In genomic region chr5:150789431-150789830, GRCh38 we compare ENCODE assay signal across 11 cellular contexts. TPM values are rescaled to one million over a fixed set of nuclear protein-coding genes. Genes with fewer than 3 reads are reported as not detected.
DNase-seq lines count a peak whose midpoint lies in the region; ATAC-seq and TF ChIP-seq lines count a peak whose summit lies in the region.
"Had no signal": no experiment of that assay in that cellular context is flagged by ENCODE, and none has a peak within 500 bp of the region (broad histone marks: within the 10 kb centered on the region; RNA-seq: fewer than 3 reads in every experiment).

No MANE protein-coding gene starts in this region.

- POLR2A ChIA-PET in CD4-positive, alpha-beta T cell (lab: Charles Lee): interaction anchor here (0.7 to 2.3 kb wide), 6 partner anchors 11 to 89 kb away, joined by 3 to 14 read pairs (median 8); partner anchors contain the start of genes DCTN4, IRGM, RBM22 and SMIM3
- POLR2A ChIA-PET in IMR-90 (lab: Charles Lee; ENCODE audit: unreplicated experiment) (interaction anchor here (0.9 to 1.2 kb wide), 2 partner anchors 8 to 11 kb away, joined by 3 to 4 read pairs; partner anchors contain the start of gene SMIM3), HEK293T (lab: Yijun Ruan, JAX) (interaction anchor here (0.6 to 2.3 kb wide), 2 partner anchors 11 to 31 kb away, joined by 3 to 11 read pairs; partner anchors contain the start of gene SMIM3)

- H3K4me1 ChIP-seq in IMR-90 (ENCODE audit: control insufficient read depth, insufficient read depth, low read length): peaks cover 15% of the 10 kb centered on the region
- H3K4me1 ChIP-seq in adrenal gland (replicated peaks in 1 of 2): peaks cover 20 to 62% of the 10 kb centered on the region in 2 donors
- H3K4me1 ChIP-seq in mucosa of rectum (ENCODE audit: control insufficient read depth in 2 of 2, insufficient read depth in 2 of 2, low read length in 2 of 2): peaks cover 0 to 5% of the 10 kb centered on the region in 2 donors

- peak overlapping the region; percentile 88 for H3K4ac ChIP-seq in IMR-90 (ENCODE audit: low read depth, low read length)

- TF ChIP-seq RAD21 in IMR-90 (IDR thresholded peaks at IDR 0.05; ENCODE audit: low read length): no peak

- no peak for ATAC-seq in CD4-positive, alpha-beta T cell (ENCODE audit: poor library complexity)
- ATAC-seq in IMR-90 (ENCODE audit: low read depth) (no peak), HG03342 (IDR thresholded peaks at IDR 0.05; ENCODE audit: unreplicated experiment) (no peak)

- peak overlapping the region; percentile 95 for H2BK5ac ChIP-seq in IMR-90 (ENCODE audit: low read depth, low read length, poor library complexity, severe bottlenecking)

- H4K20me1 ChIP-seq in IMR-90 (ENCODE audit: insufficient read depth, low read length): peaks cover 5% of the 10 kb centered on the region

- no peak for DNase-seq in CD4-positive, alpha-beta T cell
- DNase-seq in IMR-90: no peak
- DNase-seq in adrenal gland: no peak
- DNase-seq in HEK293T (ENCODE audit: extremely low spot score): no peak
- DNase-seq in NCI-H345 treated with DMSO at 0.1 percent for 48 hours (lab: John Stamatoyannopoulos, UW; ENCODE audit: unreplicated experiment): no peak
- no peak for DNase-seq in stimulated activated CD4-positive, alpha-beta T cell treated with anti-CD3 and anti-CD28 coated beads, Interleukin-1b, Interleukin-23, amount 100 ng/mL, for 48 hours
- DNase-seq: cerebellar nuclear complex, DMS79 treated with DMSO at 0.1 percent for 48 hours, NCI-H2029 treated with DMSO at 0.1 percent for 48 hours had no signal

- peak overlapping the region; percentile 64 for H3K27ac Mint-ChIP-seq in CD4-positive, alpha-beta T cell

- CTCF ChIA-PET in CD4-positive, alpha-beta T cell (lab: Charles Lee): interaction anchor here (1.1 to 4.8 kb wide), 4 partner anchors 9 to 89 kb away, joined by 3 to 24 read pairs (median 6); partner anchors contain the start of genes RBM22 and SMIM3
- CTCF ChIA-PET in IMR-90 (lab: Yijun Ruan, JAX): interaction anchor here (1.2 to 4.1 kb wide), 2 partner anchors 11 to 12 kb away, joined by 3 to 24 read pairs; partner anchors contain the start of gene SMIM3
- CTCF ChIA-PET in HEK293T (lab: Yijun Ruan, JAX): interaction anchor here (2.3 kb wide), 1 partner anchor 12 kb away, joined by 13 read pairs; no protein-coding TSS in a partner anchor

- H2BK20ac ChIP-seq in IMR-90 (ENCODE audit: low read depth, low read length): peak overlapping the region; percentile 77

- peak overlapping the region; percentile 63; the same call in 2 of the 3 replicates for H2BK15ac ChIP-seq in IMR-90 (ENCODE audit: low read depth, low read length)

- H4K5ac ChIP-seq in IMR-90 (ENCODE audit: low read depth, low read length): peak overlapping the region; percentile 57

- no peak overlapping the region for H2AK9ac ChIP-seq in IMR-90 (replicated peaks; ENCODE audit: low read depth, low read length, poor library complexity)

- no peak overlapping the region for H2AFZ ChIP-seq in IMR-90 (replicated peaks; ENCODE audit: low read length, poor library complexity)

- H3K9me1 ChIP-seq in IMR-90 (ENCODE audit: insufficient read depth, low read length): peaks cover 13% of the 10 kb centered on the region

- peak overlapping the region; percentile 28; the same call in 1 of the 2 replicates for H3K9ac ChIP-seq in IMR-90 (ENCODE audit: low read depth, low read length)
- no peak overlapping the region for H3K9ac ChIP-seq in mucosa of rectum (ENCODE audit: low read depth in 1 of 2, low read length in 2 of 2)

- H3K79me1 ChIP-seq in IMR-90 (ENCODE audit: low read depth in 1 of 2, low read length in 2 of 2): peaks cover 9 to 43% of the 10 kb centered on the region in 2 experiments

- H3K36me3 ChIP-seq in IMR-90 (ENCODE audit: control insufficient read depth, insufficient read depth, low read length) (no peaks in the 10 kb centered on the region), adrenal gland (replicated peaks in 1 of 2) (no peaks in the 10 kb centered on the region), mucosa of rectum (ENCODE audit: control insufficient read depth in 2 of 2, insufficient read depth in 2 of 2, low read length in 2 of 2) (no peaks in the 10 kb centered on the region)

- peak overlapping the region; percentile 39 for H3K23ac ChIP-seq in IMR-90 (ENCODE audit: low read depth, low read length)

- BruUV-seq in IMR-90 (replicated peaks; lab: Mats Ljungman, UMichigan): no TSS peak

- no peak for TF ChIP-seq POLR2A in IMR-90 (IDR thresholded peaks at IDR 0.05; ENCODE audit: low read depth, low read length)
- TF ChIP-seq POLR2A in adrenal gland (IDR thresholded peaks at IDR 0.05): no peak

- no peaks in the 10 kb centered on the region for H3K9me3 ChIP-seq in CD4-positive, alpha-beta T cell (ENCODE audit: control insufficient read depth, low read length)
- H3K9me3 ChIP-seq in IMR-90 (ENCODE audit: control insufficient read depth, insufficient read depth, low read length) (no peaks in the 10 kb centered on the region), adrenal gland (replicated peaks in 1 of 3) (no peaks in the 10 kb centered on the region), mucosa of rectum (ENCODE audit: control insufficient read depth in 2 of 2, low read length in 2 of 2) (no peaks in the 10 kb centered on the region)

- no peak overlapping the region for H3K4me3 Mint-ChIP-seq in CD4-positive, alpha-beta T cell

- no peaks in the 10 kb centered on the region for H3K27me3 ChIP-seq in CD4-positive, alpha-beta T cell (ENCODE audit: control insufficient read depth, insufficient read depth, low read length)
- H3K27me3 ChIP-seq in IMR-90 (ENCODE audit: control insufficient read depth, insufficient read depth, low read length) (no peaks in the 10 kb centered on the region), adrenal gland (no peaks in the 10 kb centered on the region), mucosa of rectum (ENCODE audit: control insufficient read depth in 2 of 2, insufficient read depth in 2 of 2, low read length in 2 of 2) (no peaks in the 10 kb centered on the region)

- intact Hi-C loops in CD4-positive, alpha-beta T cell (cut with DNase I, micrococcal nuclease): loop anchor here (10.0 kb wide), 2 partner anchors 335 to 465 kb away; partner anchors contain the start of gene GM2A (in 1 of the 2)
- intact Hi-C loops in IMR-90 (cut with micrococcal nuclease): no loop called here
- intact Hi-C loops in adrenal gland (cut with DNase I): no loop called here

- peak overlapping the region; percentile 20 for H3K14ac ChIP-seq in IMR-90 (replicated peaks; ENCODE audit: low read depth, low read length)

- H2AK5ac ChIP-seq in IMR-90 (ENCODE audit: low read depth, low read length): peak overlapping the region; percentile 78

- H3K18ac ChIP-seq in IMR-90 (ENCODE audit: low read depth, low read length): peak overlapping the region; percentile 42

- peak overlapping the region; percentile 85 for H4K91ac ChIP-seq in IMR-90 (ENCODE audit: insufficient read depth, low read depth, low read length)

- H3K9me3 Mint-ChIP-seq in CD4-positive, alpha-beta T cell: peaks cover 2% of the 10 kb centered on the region

- no peak overlapping the region for H3K27ac ChIP-seq in CD4-positive, alpha-beta T cell (ENCODE audit: low read depth, low read length)
- H3K27ac ChIP-seq in IMR-90 (ENCODE audit: insufficient read depth, low read length) (peak overlapping the region; percentile 66), adrenal gland (peak overlapping the region; percentile 40 to 85 (median 79)), mucosa of rectum (ENCODE audit: low read depth in 2 of 2, low read length in 2 of 2) (peak overlapping the region; percentile 56 to 66)

- in situ Hi-C loops in IMR-90 (cut with MboI; ENCODE audit: low sequenced_read_pairs): no loop called here

- peak overlapping the region; percentile 63 for H2BK120ac ChIP-seq in IMR-90 (ENCODE audit: low read depth, low read length)

- TF ChIP-seq CTCF in CD4-positive, alpha-beta T cell (IDR thresholded peaks at IDR 0.05): no peak
- no peak for TF ChIP-seq CTCF in IMR-90 (conservative IDR thresholded peaks at IDR 0.05; ENCODE audit: low read depth, low read length)
- no peak for TF ChIP-seq CTCF in adrenal gland (IDR thresholded peaks at IDR 0.05)

- WGBS in IMR-90 (ENCODE audit: extremely low coverage in 2 of 2, insufficient read length in 1 of 2), 2 experiments: 78% methylated on average over 4 of the region's 7 CpGs; no CpG with 5 or more reads in 1 of the 2 experiments
- WGBS in adrenal gland, 4 donors: 61 to 71% (median 66%) methylated on average over 7 of the region's 7 CpGs

- H3K4me2 ChIP-seq in IMR-90 (ENCODE audit: low read depth, low read length): peak overlapping the region; percentile 70

- peak overlapping the region; percentile 76 to 81 for H4K8ac ChIP-seq in IMR-90 (ENCODE audit: low read depth in 2 of 2, low read length in 2 of 2)

- H3K36me3 Mint-ChIP-seq in CD4-positive, alpha-beta T cell (ENCODE audit: low read depth): no peaks in the 10 kb centered on the region

- dilution Hi-C loops in IMR-90 (cut with HindIII; ENCODE audit: low sequenced_read_pairs, unreplicated experiment): no loop called here

- H3K56ac ChIP-seq in IMR-90 (ENCODE audit: extremely low read depth, insufficient read depth, low read length): peak overlapping the region; percentile 71; the same call in 1 of the 2 replicates

- peaks cover 61% of the 10 kb centered on the region for H3K4me1 Mint-ChIP-seq in CD4-positive, alpha-beta T cell (ENCODE audit: low read depth)

- H3K4me3 ChIP-seq in IMR-90 (ENCODE audit: insufficient read depth, low read depth, low read length) (no peak overlapping the region), adrenal gland (no peak overlapping the region), mucosa of rectum (ENCODE audit: low read length in 2 of 2) (no peak overlapping the region)

- H3K27me3 Mint-ChIP-seq in CD4-positive, alpha-beta T cell: no peaks in the 10 kb centered on the region

RNA-seq across cellular contexts. Expression of gene SMIM3, which starts 10.9 kb away (rescaled TPM):
- 1 to 10 TPM; 2.9 TPM for total RNA-seq in CD4-positive, alpha-beta T cell
- total RNA-seq in IMR-90 (2012; rRNA removed) (36.1 and 37.5 TPM in 2 replicates), adrenal gland (10 to 100 TPM; 22.1 to 57.4 (median 34.9) TPM)
- polyA plus RNA-seq in IMR-90 (2012; rRNA removed) (42.6 and 53.4 TPM in 2 replicates), adrenal gland (10 to 100 TPM; 22.1 to 25.7 (median 25.1) TPM)
- 34.9 and 58.2 TPM in 2 replicates for polyA plus RNA-seq in IMR-90 (2012; cell fraction: cytosol; rRNA removed)
- polyA plus RNA-seq in IMR-90 (2012; cell fraction: nucleus; rRNA removed; ENCODE audit: low replicate concordance): 10.7 and 26.3 TPM in 2 replicates

RNA-seq across cellular contexts. Expression of gene DCTN4, which starts 30.6 kb away (rescaled TPM):
- total RNA-seq in CD4-positive, alpha-beta T cell: 10 to 100 TPM; 81.2 to 84.4 TPM
- total RNA-seq in IMR-90 (2012; rRNA removed): 50.2 and 56.1 TPM in 2 replicates
- 26.6 and 28.1 TPM in 2 replicates for polyA plus RNA-seq in IMR-90 (2012; rRNA removed)
- polyA plus RNA-seq in IMR-90 (2012; cell fraction: cytosol; rRNA removed): 10.3 and 10.5 TPM in 2 replicates
- polyA plus RNA-seq in IMR-90 (2012; cell fraction: nucleus; rRNA removed; ENCODE audit: low replicate concordance): 11.6 and 41.1 TPM in 2 replicates
- total RNA-seq in adrenal gland: 100 to 1,000 TPM in 1 of 8 donors, 10 to 100 TPM in 7; 54.1 to 113 (median 85.8) TPM
- polyA plus RNA-seq in adrenal gland: 10 to 100 TPM; 30.4 to 85.9 (median 32.7) TPM

RNA-seq across cellular contexts. Expression of gene IRGM, which starts 56.9 kb away (rescaled TPM):
- 1 to 10 TPM; 2.2 to 4.0 TPM for total RNA-seq in CD4-positive, alpha-beta T cell
- total RNA-seq in IMR-90 (2012; rRNA removed) (not detected in 2 replicates), adrenal gland (under 1 TPM in 1 of 8 donors, not detected in 7; 0.25 TPM)
- polyA plus RNA-seq in IMR-90 (2012; rRNA removed) (not detected in 2 replicates), adrenal gland (under 1 TPM in 1 of 3 donors, not detected in 2; 0.40 TPM)
- polyA plus RNA-seq in IMR-90 (2012; cell fraction: cytosol; rRNA removed): 0.10 TPM in 1 of 2 replicates, not detected in the other
- not detected in 2 replicates for polyA plus RNA-seq in IMR-90 (2012; cell fraction: nucleus; rRNA removed; ENCODE audit: low replicate concordance)

Comparison
In these comparisons a context has a peak if more than half of its experiments do, and no peak if none do; other contexts are left out.
1. intact Hi-C loops: an anchor here in CD4-positive, alpha-beta T cell (10.0 kb wide); none called in IMR-90 and adrenal gland.